In genomic region chr15:77436822-77437221, GRCh38 we compare ENCODE assay signal across 19 cellular contexts. TPM values are rescaled to one million over a fixed set of nuclear protein-coding genes. Genes with fewer than 3 reads are reported as not detected.
DNase-seq lines count a peak whose midpoint lies in the region; ATAC-seq and TF ChIP-seq lines count a peak whose summit lies in the region.
"Had no signal": no experiment of that assay in that cellular context is flagged by ENCODE, and none has a peak within 500 bp of the region (broad histone marks: within the 10 kb centered on the region; RNA-seq: fewer than 3 reads in every experiment).

No MANE protein-coding gene starts in this region.

- no peak overlapping the region for H3K4me2 ChIP-seq in OCI-LY7 (ENCODE audit: low read length)
- H3K4me2 ChIP-seq: BLaER1 had no signal

- no peak for DNase-seq in CD4-positive, alpha-beta T cell
- DNase-seq in GM12865 (ENCODE audit: low read depth): peak; percentile 34
- peak; percentile 7 for DNase-seq in OCI-LY7 (ENCODE audit: low spot score)
- no peak for DNase-seq in naive thymus-derived CD8-positive, alpha-beta T cell
- DNase-seq in NCI-H526 (lab: John Stamatoyannopoulos, UW): no peak
- DNase-seq in activated T-cell treated with anti-CD3 and anti-CD28 coated beads, Interleukin-2, amount 50 U/mL, for 1 hour: no peak
- DNase-seq: CD4-positive, alpha-beta memory T cell; DND-41; H7; KG1; NCI-H1105; NCI-H1694 treated with DMSO at 0.1 percent for 48 hours; NCI-H2081 treated with DMSO at 0.1 percent for 48 hours; NCI-H2171 treated with DMSO at 0.1 percent for 48 hours; NCI-H524 treated with DMSO at 0.1 percent for 48 hours; SJCRH30; T-cell had no signal

- H3K9me3 Mint-ChIP-seq in CD4-positive, alpha-beta T cell: no peaks in the 10 kb centered on the region
- no peaks in the 10 kb centered on the region for H3K9me3 Mint-ChIP-seq in naive thymus-derived CD8-positive, alpha-beta T cell
- H3K9me3 Mint-ChIP-seq: CD4-positive, alpha-beta memory T cell; T-cell had no signal

- 0 out of 2 replicates have a peak, but pooled peaks cover 3% of the 10 kb centered on the region for H3K36me3 ChIP-seq in OCI-LY7 (ENCODE audit: insufficient read depth, low read length)

- no peaks in the 10 kb centered on the region for H3K9me2 ChIP-seq in OCI-LY7 (ENCODE audit: insufficient read depth, low read length)

- no peaks in the 10 kb centered on the region for H3K27me3 ChIP-seq in CD4-positive, alpha-beta T cell (ENCODE audit: control insufficient read depth, insufficient read depth, low read length)
- H3K27me3 ChIP-seq: BLaER1, SJCRH30 had no signal

- no peak for TF ChIP-seq CTCF in CD4-positive, alpha-beta T cell (IDR thresholded peaks at IDR 0.05)
- TF ChIP-seq CTCF in GM12865 (IDR thresholded peaks at IDR 0.05; ENCODE audit: insufficient read depth, low read depth, low read length, missing control alignments) (no peak), OCI-LY7 (conservative IDR thresholded peaks at IDR 0.05; ENCODE audit: low read length) (no peak)

- no peaks in the 10 kb centered on the region for H3K27me3 Mint-ChIP-seq in CD4-positive, alpha-beta T cell
- H3K27me3 Mint-ChIP-seq in naive thymus-derived CD8-positive, alpha-beta T cell: no peaks in the 10 kb centered on the region
- H3K27me3 Mint-ChIP-seq: CD4-positive, alpha-beta memory T cell; T-cell had no signal

- no peaks in the 10 kb centered on the region for H3K9me3 ChIP-seq in CD4-positive, alpha-beta T cell (ENCODE audit: control insufficient read depth, low read length)
- H3K9me3 ChIP-seq in OCI-LY7 (ENCODE audit: low read length): no peaks in the 10 kb centered on the region
- H3K9me3 ChIP-seq: BLaER1, SJCRH30 had no signal

- H2AFZ ChIP-seq in OCI-LY7 (ENCODE audit: low read length): no peak overlapping the region

- POLR2A ChIA-PET in CD4-positive, alpha-beta T cell (lab: Charles Lee): no interaction called here
- POLR2A ChIA-PET in OCI-LY7 (lab: Charles Lee): interaction anchor here (1.0 kb wide), 1 partner anchor 10 kb away, joined by 3 read pairs; no protein-coding TSS in a partner anchor
- POLR2A ChIA-PET in naive thymus-derived CD8-positive, alpha-beta T cell (lab: Charles Lee): interaction anchor here (1.0 kb wide), 1 partner anchor 506 kb away, joined by 3 read pairs; the partner anchor contains the start of gene RCN2

- H3K27ac ChIP-seq in CD4-positive, alpha-beta T cell (ENCODE audit: low read depth, low read length): no peak overlapping the region
- H3K27ac ChIP-seq in OCI-LY7 (ENCODE audit: low read depth, low read length, poor library complexity, severe bottlenecking): no peak overlapping the region
- H3K27ac ChIP-seq: BLaER1, SJCRH30 had no signal

- no peak for ATAC-seq in CD4-positive, alpha-beta T cell (ENCODE audit: poor library complexity)
- ATAC-seq in naive thymus-derived CD8-positive, alpha-beta T cell: peak in 1 of 2 donors; percentile 20
- no peak for ATAC-seq in HG03565 (IDR thresholded peaks at IDR 0.05; ENCODE audit: unreplicated experiment)

- no peaks in the 10 kb centered on the region for H4K20me1 ChIP-seq in OCI-LY7 (ENCODE audit: insufficient read depth, low read length)

- no peaks in the 10 kb centered on the region for H3K4me1 ChIP-seq in OCI-LY7 (ENCODE audit: insufficient read depth, low read length, poor library complexity, severe bottlenecking)
- H3K4me1 ChIP-seq: BLaER1, SJCRH30 had no signal

- peaks cover 5% of the 10 kb centered on the region for H3K36me3 Mint-ChIP-seq in CD4-positive, alpha-beta T cell (ENCODE audit: low read depth)
- H3K36me3 Mint-ChIP-seq in naive thymus-derived CD8-positive, alpha-beta T cell: peaks cover 0 to 5% (median 0%) of the 10 kb centered on the region in 3 donors

- peak overlapping the region; percentile 60 for H3K27ac Mint-ChIP-seq in CD4-positive, alpha-beta T cell
- peak overlapping the region in 8 of 10 donors; percentile 1 to 78 (median 60) for H3K27ac Mint-ChIP-seq in naive thymus-derived CD8-positive, alpha-beta T cell

- CTCF ChIA-PET in CD4-positive, alpha-beta T cell (lab: Charles Lee): no interaction called here
- CTCF ChIA-PET in OCI-LY7 (lab: Charles Lee; ENCODE audit: unreplicated experiment): no interaction called here

- intact Hi-C loops in CD4-positive, alpha-beta T cell (cut with DNase I, micrococcal nuclease): no loop called here
- intact Hi-C loops in OCI-LY7 (cut with micrococcal nuclease; ENCODE audit: unreplicated experiment): no loop called here

- peaks cover 27% of the 10 kb centered on the region; the same call in 1 of the 2 replicates for H3K79me2 ChIP-seq in OCI-LY7 (ENCODE audit: insufficient read depth, low read depth, low read length)

- no peak overlapping the region for H3K4me3 Mint-ChIP-seq in CD4-positive, alpha-beta T cell
- peak overlapping the region in 7 of 10 donors; percentile 9 to 57 (median 44) for H3K4me3 Mint-ChIP-seq in naive thymus-derived CD8-positive, alpha-beta T cell

- H3K4me3 ChIP-seq in GM12865 (ENCODE audit: low read depth, low read length) (no peak overlapping the region), OCI-LY7 (ENCODE audit: low read depth, low read length, poor library complexity, severe bottlenecking) (no peak overlapping the region)
- H3K4me3 ChIP-seq: BLaER1, SJCRH30 had no signal

- H3K4me1 Mint-ChIP-seq in CD4-positive, alpha-beta T cell (ENCODE audit: low read depth): peaks cover 58% of the 10 kb centered on the region
- peaks cover 22 to 63% (median 48%) of the 10 kb centered on the region in 4 donors for H3K4me1 Mint-ChIP-seq in naive thymus-derived CD8-positive, alpha-beta T cell

- BruUV-seq in OCI-LY7 (replicated peaks; lab: Mats Ljungman, UMichigan): no TSS peak

RNA-seq across cellular contexts. Expression of gene HMG20A, which starts 16.1 kb away (rescaled TPM):
- total RNA-seq in CD4-positive, alpha-beta T cell: 10 to 100 TPM; 16.2 to 20.0 TPM
- total RNA-seq in OCI-LY7 (2014; rRNA removed; shearing (Covaris generic)): 29.1 and 34.1 TPM in 2 replicates
- 49.9 and 55.6 TPM in 2 replicates for total RNA-seq in OCI-LY7 (2022)
- 10 to 100 TPM; 57.9 to 72.4 TPM for total RNA-seq in naive thymus-derived CD8-positive, alpha-beta T cell
- polyA plus RNA-seq in naive thymus-derived CD8-positive, alpha-beta T cell: 10 to 100 TPM; 28.7 to 35.7 (median 30.0) TPM

RNA-seq across cellular contexts. Expression of gene PEAK1, which starts 16.9 kb away (rescaled TPM):
- total RNA-seq in CD4-positive, alpha-beta T cell: 10 to 100 TPM in 1 of 2 experiments, 1 to 10 TPM in 1; 9.2 to 11.0 TPM
- 6.0 and 8.9 TPM in 2 replicates for total RNA-seq in OCI-LY7 (2014; rRNA removed; shearing (Covaris generic))
- 10.8 and 12.6 TPM in 2 replicates for total RNA-seq in OCI-LY7 (2022)
- 10 to 100 TPM; 20.4 to 23.0 TPM for total RNA-seq in naive thymus-derived CD8-positive, alpha-beta T cell
- polyA plus RNA-seq in naive thymus-derived CD8-positive, alpha-beta T cell: 1 to 10 TPM; 1.0 to 2.8 (median 1.6) TPM

Comparison
In these comparisons a context has a peak if more than half of its experiments do, and no peak if none do; other contexts are left out.
1. DNase-seq: peak in GM12865 (single experiment) and OCI-LY7 (single experiment); none in CD4-positive, alpha-beta T cell (0 of 10), naive thymus-derived CD8-positive, alpha-beta T cell (0 of 10), NCI-H526 (0 of 2) and activated T-cell treated with anti-CD3 and anti-CD28 coated beads, Interleukin-2, amount 50 U/mL, for 1 hour (single experiment).